Comparison of ENCODE assay signal across 17 cellular contexts in the genomic region with DNA sequence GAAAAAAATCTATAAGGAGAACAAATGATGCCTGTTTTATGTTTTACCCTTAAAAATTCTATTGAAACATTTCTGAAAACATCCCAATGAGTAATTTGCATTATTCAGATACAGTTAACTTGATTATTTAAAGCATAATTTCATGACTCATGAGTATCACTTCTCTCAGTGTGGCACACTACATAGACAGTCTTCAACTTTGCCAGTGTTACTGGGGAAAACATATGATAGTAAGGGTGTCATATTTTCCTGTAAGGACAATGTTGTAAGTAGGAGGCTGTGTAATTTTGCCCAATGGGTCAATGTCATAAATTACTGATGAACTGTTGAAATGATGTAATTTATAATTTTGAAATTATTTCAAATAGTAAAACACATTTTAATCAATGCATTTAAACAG.
A peak's percentile ranks its signal among the peaks of the same experiment; 100 is the strongest.
DNase-seq lines count a peak whose midpoint lies in the region; ATAC-seq, FAIRE-seq and TF ChIP-seq lines count a peak whose summit lies in the region.
"Had no signal": no experiment of that assay in that cellular context is flagged by ENCODE, and none has a peak within 500 bp of the region (broad histone marks: within the 10 kb centered on the region; RNA-seq: fewer than 3 reads in every experiment).

No MANE protein-coding gene starts in this region.

- H3K27me3 Mint-ChIP-seq in naive thymus-derived CD8-positive, alpha-beta T cell: peaks cover 0 to 2% (median 0%) of the 10 kb centered on the region in 5 donors
- no peaks in the 10 kb centered on the region for H3K27me3 Mint-ChIP-seq in natural killer cell treated with Interleukin-12 subunit alpha and Interleukin-12 subunit beta and Interleukin-15 and Interleukin-18, amount 100 ng/mL, for 72 hours

- H3K36me3 Mint-ChIP-seq in naive thymus-derived CD8-positive, alpha-beta T cell: peaks cover 0 to 6% (median 0%) of the 10 kb centered on the region in 3 donors
- no peaks in the 10 kb centered on the region for H3K36me3 Mint-ChIP-seq in natural killer cell treated with Interleukin-12 subunit alpha and Interleukin-12 subunit beta and Interleukin-15 and Interleukin-18, amount 100 ng/mL, for 72 hours
- H3K36me3 Mint-ChIP-seq: CD14-positive monocyte; CD4-positive, alpha-beta memory T cell had no signal

- H3K9me3 Mint-ChIP-seq in naive thymus-derived CD8-positive, alpha-beta T cell: peaks cover 0 to 16% (median 0%) of the 10 kb centered on the region in 9 donors
- no peaks in the 10 kb centered on the region for H3K9me3 Mint-ChIP-seq in natural killer cell treated with Interleukin-12 subunit alpha and Interleukin-12 subunit beta and Interleukin-15 and Interleukin-18, amount 100 ng/mL, for 72 hours

- no peak for TF ChIP-seq CTCF in bronchial epithelial cell (IDR thresholded peaks at IDR 0.05; ENCODE audit: insufficient read depth, low read length, severe bottlenecking)

- no peak for ATAC-seq in GM21423 (IDR thresholded peaks at IDR 0.05; ENCODE audit: unreplicated experiment)
- ATAC-seq in HG02642 (IDR thresholded peaks at IDR 0.05; ENCODE audit: poor library complexity, unreplicated experiment): no peak
- no peak for ATAC-seq in naive thymus-derived CD8-positive, alpha-beta T cell
- ATAC-seq in natural killer cell treated with Interleukin-12 subunit alpha and Interleukin-12 subunit beta and Interleukin-15 and Interleukin-18, amount 100 ng/mL, for 72 hours: no peak

- H3K27ac Mint-ChIP-seq in naive thymus-derived CD8-positive, alpha-beta T cell: no peak overlapping the region
- H3K27ac Mint-ChIP-seq in natural killer cell treated with Interleukin-12 subunit alpha and Interleukin-12 subunit beta and Interleukin-15 and Interleukin-18, amount 100 ng/mL, for 72 hours: no peak overlapping the region
- H3K27ac Mint-ChIP-seq: CD14-positive monocyte; CD4-positive, alpha-beta memory T cell; H9 had no signal

- DNase-seq in EH (ENCODE audit: low read depth) (peak; percentile 26), GM03348 (ENCODE audit: low spot score) (peak; percentile 15), bronchial epithelial cell (ENCODE audit: low read depth) (peak; percentile 18)
- no peak for DNase-seq in naive thymus-derived CD8-positive, alpha-beta T cell
- DNase-seq in natural killer cell treated with Interleukin-12 subunit alpha and Interleukin-12 subunit beta and Interleukin-15 and Interleukin-18, amount 100 ng/mL, for 72 hours (ENCODE audit: low spot score): no peak
- DNase-seq: ACHN; Calu3; CD4-positive, alpha-beta memory T cell; DMS79 treated with DMSO at 0.1 percent for 48 hours; GDM1; H9 had no signal

- FAIRE-seq in bronchial epithelial cell (lab: Jason Lieb, UNC): no peak
- FAIRE-seq: A204.1, H1 had no signal

- no peaks in the 10 kb centered on the region for H3K36me3 ChIP-seq in bronchial epithelial cell (ENCODE audit: control insufficient read depth, insufficient read depth, low read length)
- H3K36me3 ChIP-seq: BLaER1 had no signal

- H3K27me3 ChIP-seq in bronchial epithelial cell (ENCODE audit: control insufficient read depth, insufficient read depth, low read length): no peaks in the 10 kb centered on the region
- H3K27me3 ChIP-seq: BLaER1 had no signal

- H3K4me1 Mint-ChIP-seq in naive thymus-derived CD8-positive, alpha-beta T cell: no peaks in the 10 kb centered on the region
- H3K4me1 Mint-ChIP-seq in natural killer cell treated with Interleukin-12 subunit alpha and Interleukin-12 subunit beta and Interleukin-15 and Interleukin-18, amount 100 ng/mL, for 72 hours (ENCODE audit: low read depth in 2 of 2): no peaks in the 10 kb centered on the region
- H3K4me1 Mint-ChIP-seq: CD14-positive monocyte; CD4-positive, alpha-beta memory T cell had no signal

- no peak overlapping the region for H3K4me3 ChIP-seq in bronchial epithelial cell (ENCODE audit: low read depth, low read length)
- H3K4me3 ChIP-seq: BLaER1 had no signal

- POLR2A ChIA-PET in naive thymus-derived CD8-positive, alpha-beta T cell (lab: Charles Lee): no interaction called here

- no peak overlapping the region for H3K4me3 Mint-ChIP-seq in naive thymus-derived CD8-positive, alpha-beta T cell
- no peak overlapping the region for H3K4me3 Mint-ChIP-seq in natural killer cell treated with Interleukin-12 subunit alpha and Interleukin-12 subunit beta and Interleukin-15 and Interleukin-18, amount 100 ng/mL, for 72 hours
- H3K4me3 Mint-ChIP-seq: CD14-positive monocyte; CD4-positive, alpha-beta memory T cell; H9 had no signal

Comparison
In these comparisons a context has a peak if more than half of its experiments do, and no peak if none do; other contexts are left out.
1. DNase-seq: peak in EH (single experiment), GM03348 (single experiment) and bronchial epithelial cell (single experiment); none in naive thymus-derived CD8-positive, alpha-beta T cell (0 of 10) and natural killer cell treated with Interleukin-12 subunit alpha and Interleukin-12 subunit beta and Interleukin-15 and Interleukin-18, amount 100 ng/mL, for 72 hours (single experiment).